1 cellular context compared by ENCODE assay signal in the genomic region with DNA sequence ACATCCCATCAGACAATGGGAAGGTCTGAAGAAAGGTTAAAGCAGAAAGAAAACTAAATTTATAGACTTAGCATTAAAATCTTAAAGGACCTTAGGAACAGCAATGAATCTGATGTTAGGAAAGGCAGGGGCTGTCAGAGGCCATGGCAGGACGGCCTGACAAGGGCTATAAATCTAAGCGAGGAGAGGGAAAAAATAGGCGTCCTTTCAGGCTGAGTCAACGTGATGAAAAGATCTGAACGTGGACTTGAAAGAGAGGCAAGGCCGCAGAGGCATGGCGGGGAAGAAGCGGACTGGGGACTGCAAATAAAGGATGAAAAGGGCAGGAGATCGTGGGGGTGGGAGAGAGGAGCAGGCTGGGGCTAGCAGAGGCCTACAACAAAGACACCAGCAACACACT.
TF ChIP-seq lines count a peak whose summit lies in the region.

No MANE protein-coding gene starts in this region.

TF ChIP-seq in K562, 482 proteins besides CTCF, POLR2A, EP300 and RAD21:
- no peak for TF ChIP-seq HNRNPLL (IDR thresholded peaks at IDR 0.05; ENCODE audit: low read depth, low read length, poor library complexity, severe bottlenecking)
- TF ChIP-seq MEIS2 (IDR thresholded peaks at IDR 0.05; ENCODE audit: partially characterized antibody) = peak; percentile 38
- TF ChIP-seq, protein P1, sequence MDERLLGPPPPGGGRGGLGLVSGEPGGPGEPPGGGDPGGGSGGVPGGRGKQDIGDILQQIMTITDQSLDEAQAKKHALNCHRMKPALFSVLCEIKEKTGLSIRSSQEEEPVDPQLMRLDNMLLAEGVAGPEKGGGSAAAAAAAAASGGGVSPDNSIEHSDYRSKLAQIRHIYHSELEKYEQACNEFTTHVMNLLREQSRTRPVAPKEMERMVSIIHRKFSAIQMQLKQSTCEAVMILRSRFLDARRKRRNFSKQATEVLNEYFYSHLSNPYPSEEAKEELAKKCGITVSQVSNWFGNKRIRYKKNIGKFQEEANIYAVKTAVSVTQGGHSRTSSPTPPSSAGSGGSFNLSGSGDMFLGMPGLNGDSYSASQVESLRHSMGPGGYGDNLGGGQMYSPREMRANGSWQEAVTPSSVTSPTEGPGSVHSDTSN (CRISPR knock-in tag; IDR thresholded peaks at IDR 0.05; ENCODE audit: low read depth) = no peak
- TF ChIP-seq, protein P1 (tag; conservative IDR thresholded peaks at IDR 0.05; ENCODE audit: low read depth) = peak; percentile 76
- TF ChIP-seq, protein P2, sequence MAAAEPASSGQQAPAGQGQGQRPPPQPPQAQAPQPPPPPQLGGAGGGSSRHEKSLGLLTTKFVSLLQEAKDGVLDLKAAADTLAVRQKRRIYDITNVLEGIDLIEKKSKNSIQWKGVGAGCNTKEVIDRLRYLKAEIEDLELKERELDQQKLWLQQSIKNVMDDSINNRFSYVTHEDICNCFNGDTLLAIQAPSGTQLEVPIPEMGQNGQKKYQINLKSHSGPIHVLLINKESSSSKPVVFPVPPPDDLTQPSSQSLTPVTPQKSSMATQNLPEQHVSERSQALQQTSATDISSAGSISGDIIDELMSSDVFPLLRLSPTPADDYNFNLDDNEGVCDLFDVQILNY (CRISPR knock-in tag; IDR thresholded peaks at IDR 0.05) = no peak
- no peak for TF ChIP-seq JUND (IDR thresholded peaks at IDR 0.05; ENCODE audit: borderline replicate concordance, low read depth, low read length)
- no peak for TF ChIP-seq JUND (tag; IDR thresholded peaks at IDR 0.05; ENCODE audit: borderline replicate concordance, low read depth, low read length)
